ENCODE assay signal across 1 cellular context in the genomic region with DNA sequence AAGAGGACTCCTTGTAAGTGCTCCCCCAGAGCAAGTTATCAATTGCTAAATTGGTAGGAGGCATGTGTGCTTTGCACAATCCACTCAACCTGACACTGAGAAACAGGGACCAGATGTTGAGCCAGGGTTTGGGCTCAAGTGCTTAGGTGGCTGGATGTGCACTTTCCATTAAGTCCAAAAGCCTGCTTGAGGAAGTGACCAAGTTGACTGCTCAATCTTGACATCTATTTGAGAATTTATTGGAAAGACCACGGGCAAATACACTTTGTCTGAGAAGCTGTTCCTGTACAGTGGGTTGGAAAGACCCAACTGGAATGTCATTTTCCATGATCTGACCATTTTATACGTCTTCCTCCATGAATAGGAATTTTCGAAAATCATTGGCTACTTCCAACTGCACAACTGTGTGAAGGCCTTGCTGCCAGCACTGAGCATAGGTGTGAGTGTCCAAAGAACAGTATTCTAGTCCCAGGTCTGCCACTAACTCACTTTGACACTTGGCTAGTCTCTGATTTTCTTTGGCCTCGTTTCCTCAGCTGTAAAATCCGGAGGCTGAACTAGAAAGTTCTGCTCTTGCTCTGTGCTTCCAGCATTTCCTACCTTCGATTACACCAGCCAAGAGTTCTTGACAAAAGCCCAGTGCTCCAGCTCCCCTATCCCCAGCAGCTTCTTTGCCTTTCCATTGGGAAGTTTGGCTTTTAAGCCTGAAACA.
TF ChIP-seq lines count a peak whose summit lies in the region.

No MANE protein-coding gene starts in this region.

TF ChIP-seq in IMR-90, 13 proteins besides CTCF, POLR2A, EP300 and RAD21:
- TF ChIP-seq RFX5 (IDR thresholded peaks at IDR 0.05; ENCODE audit: low read depth, low read length): no peak
- TF ChIP-seq, protein P1, sequence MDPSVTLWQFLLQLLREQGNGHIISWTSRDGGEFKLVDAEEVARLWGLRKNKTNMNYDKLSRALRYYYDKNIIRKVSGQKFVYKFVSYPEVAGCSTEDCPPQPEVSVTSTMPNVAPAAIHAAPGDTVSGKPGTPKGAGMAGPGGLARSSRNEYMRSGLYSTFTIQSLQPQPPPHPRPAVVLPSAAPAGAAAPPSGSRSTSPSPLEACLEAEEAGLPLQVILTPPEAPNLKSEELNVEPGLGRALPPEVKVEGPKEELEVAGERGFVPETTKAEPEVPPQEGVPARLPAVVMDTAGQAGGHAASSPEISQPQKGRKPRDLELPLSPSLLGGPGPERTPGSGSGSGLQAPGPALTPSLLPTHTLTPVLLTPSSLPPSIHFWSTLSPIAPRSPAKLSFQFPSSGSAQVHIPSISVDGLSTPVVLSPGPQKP (IDR thresholded peaks at IDR 0.05; ENCODE audit: borderline replicate concordance, low read depth, low read length): no peak
- no peak for TF ChIP-seq MXI1 (IDR thresholded peaks at IDR 0.05; ENCODE audit: borderline replicate concordance, low read depth, low read length)
- no peak for TF ChIP-seq SMC3 (IDR thresholded peaks at IDR 0.05; ENCODE audit: low read depth, low read length)
- TF ChIP-seq MAFK (IDR thresholded peaks at IDR 0.05; ENCODE audit: low read depth, low read length): no peak
TF ChIP-seq in IMR-90: peak in this region for 0.
